In the genomic region with DNA sequence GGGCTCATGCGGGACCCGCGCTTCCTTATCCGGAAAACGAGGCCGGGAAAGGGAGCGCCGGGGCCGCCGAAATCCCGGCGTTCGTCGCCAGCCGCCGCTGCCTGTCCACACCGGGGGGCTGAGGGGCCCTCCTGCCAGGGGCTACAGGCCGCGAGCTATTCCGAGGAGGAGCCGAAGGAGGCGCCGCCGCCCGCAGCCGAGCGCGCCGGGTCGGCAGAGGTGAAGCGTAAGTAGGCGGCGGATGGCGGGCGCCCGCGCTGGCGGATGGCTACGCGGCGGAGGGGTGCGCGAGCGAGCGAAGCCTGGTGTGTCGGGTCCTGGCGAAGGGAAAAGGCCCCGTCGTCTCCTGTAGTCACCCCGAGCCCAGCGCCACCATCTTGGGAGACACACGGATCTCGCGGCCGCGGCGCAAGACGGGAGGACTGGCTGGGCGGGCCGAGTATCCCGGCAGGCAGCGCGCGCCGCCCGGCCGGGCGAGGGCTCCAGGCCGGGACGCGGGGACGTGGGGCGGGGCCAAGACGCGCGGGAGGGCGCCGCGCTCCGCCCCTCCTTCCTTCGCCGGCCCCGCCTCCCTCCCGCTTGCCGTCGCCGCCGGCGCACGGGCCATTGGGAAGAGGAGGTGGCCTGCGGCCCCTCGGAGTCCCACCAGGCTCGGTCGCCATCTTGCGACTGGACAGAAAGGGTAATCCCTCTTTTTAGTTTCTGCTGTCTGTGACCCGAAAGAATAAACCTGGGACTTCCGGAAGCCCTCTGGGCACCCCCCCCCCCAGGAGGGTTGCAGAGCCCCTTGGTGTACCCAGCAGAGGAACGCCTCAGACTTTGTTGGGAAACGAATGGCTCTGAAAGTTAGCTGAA, we compare ENCODE assay signal across 8 cellular contexts. TPM values are rescaled to one million over a fixed set of nuclear protein-coding genes. Genes with fewer than 3 reads are reported as not detected.
A peak's percentile ranks its signal among the peaks of the same experiment; 100 is the strongest.
DNase-seq lines count a peak whose midpoint lies in the region; ATAC-seq and TF ChIP-seq lines count a peak whose summit lies in the region.

A gene (minus strand): TSS at position 424 of the 855 bp plus-strand sequence. CDS start 29,917 bp downstream, outside the sequence.

- DNase-seq in NCI-H1694 (lab: John Stamatoyannopoulos, UW) (peak; percentile 27), anterior cingulate cortex (lab: John Stamatoyannopoulos, UW) (peak; percentile 45 to 94 (median 88)), right atrium auricular region (ENCODE audit: low spot score) (peak; percentile 85), psoas muscle (peak; percentile 93 to 96)

- peak in 1 of 2 donors; percentile 58 for TF ChIP-seq CTCF in right atrium auricular region (IDR thresholded peaks at IDR 0.05)
- peak; percentile 14 for TF ChIP-seq CTCF in psoas muscle (IDR thresholded peaks at IDR 0.05)

- H3K36me3 ChIP-seq in right atrium auricular region (no peaks in the 10 kb centered on the region), psoas muscle (ENCODE audit: insufficient read depth in 1 of 2, low read depth in 1 of 2) (no peaks in the 10 kb centered on the region), urinary bladder (ENCODE audit: insufficient read depth) (no peaks in the 10 kb centered on the region)

- 0 to 1% (median 1%) methylated on average over 62 to 99 of the region's 99 CpGs for WGBS in psoas muscle, 3 donors
- WGBS in urinary bladder, result under 1% methylated on average over 95 of the region's 99 CpGs

- intact Hi-C loops in T-helper 2 cell treated with Interferon-gamma antibody and Interleukin-4, amounts not matched to agents 100 ng/mL and 5 ng/mL, for 36 hours (cut with micrococcal nuclease), result loop anchor here (1.0 to 5.0 kb wide), 4 partner anchors 72 to 484 kb away; a partner anchor contains a TSS
- intact Hi-C loops in psoas muscle (cut with DNase I), result loop anchor here in 1 of 2 donors (5.0 to 10.0 kb wide), 3 partner anchors 52 to 304 kb away; no protein-coding TSS in a partner anchor

- H3K27me3 ChIP-seq in right atrium auricular region (no peaks in the 10 kb centered on the region), psoas muscle (ENCODE audit: insufficient read depth in 3 of 3, low read length in 2 of 3) (no peaks in the 10 kb centered on the region)

- peak within 1 kb of the TSS; percentile 94 to 96 for H3K4me3 ChIP-seq in right atrium auricular region
- peak within 1 kb of the TSS; percentile 100 for H3K4me3 ChIP-seq in psoas muscle
- peak within 1 kb of the TSS; percentile 82 for H3K4me3 ChIP-seq in urinary bladder (ENCODE audit: low read depth, low read length)

- peak within 1 kb of the TSS; percentile 97 to 99 for H3K27ac ChIP-seq in right atrium auricular region
- peak within 1 kb of the TSS; percentile 99 for H3K27ac ChIP-seq in psoas muscle
- H3K27ac ChIP-seq in urinary bladder (ENCODE audit: low read depth), result peak within 1 kb of the TSS; percentile 96

- ATAC-seq in GM18502 (IDR thresholded peaks at IDR 0.05; ENCODE audit: poor library complexity, unreplicated experiment), result peak; percentile 86
- ATAC-seq in HG02885 (IDR thresholded peaks at IDR 0.05; ENCODE audit: poor library complexity, unreplicated experiment), result peak; percentile 86
- peak; percentile 91 to 96 (median 96) for ATAC-seq in psoas muscle

- H3K9me3 ChIP-seq in right atrium auricular region (no peaks in the 10 kb centered on the region), psoas muscle (no peaks in the 10 kb centered on the region)

- H3K4me1 ChIP-seq in right atrium auricular region (peaks cover 0 to 34% of the 10 kb centered on the region in 2 donors), psoas muscle (peaks cover 31% of the 10 kb centered on the region), urinary bladder (ENCODE audit: insufficient read depth) (peaks cover 1% of the 10 kb centered on the region)

RNA-seq across cellular contexts. Expression of the gene that starts here (rescaled TPM):
- 84.8 and 91.6 TPM in 2 replicates for total RNA-seq in T-helper 2 cell treated with Interferon-gamma antibody and Interleukin-4, amounts not matched to agents 100 ng/mL and 5 ng/mL, for 36 hours
- total RNA-seq in right atrium auricular region (10 to 100 TPM; 63.3 to 65.3 TPM), psoas muscle (100 to 1,000 TPM; 144 to 198 (median 159) TPM), urinary bladder (178 TPM)
- polyA plus RNA-seq in psoas muscle (100 to 1,000 TPM in 1 of 3 donors, 10 to 100 TPM in 2; 53.5 to 131 (median 62.3) TPM), urinary bladder (33.1 TPM)

Comparison
In these comparisons a context has a peak if more than half of its experiments do, and no peak if none do; other contexts are left out.
1. Peak in every context shown above with its lines: DNase-seq, ATAC-seq, H3K4me3 ChIP-seq and H3K27ac ChIP-seq.
2. DNase-seq: peak in every context shown above with its lines; median percentile 94 in psoas muscle; 88 in anterior cingulate cortex; 85 in right atrium auricular region; 27 in NCI-H1694.